In genomic region chr11:72226701-72227100, GRCh38 we compare ENCODE assay signal across 13 cellular contexts. TPM values are rescaled to one million over a fixed set of nuclear protein-coding genes. Genes with fewer than 3 reads are reported as not detected.
A peak's percentile ranks its signal among the peaks of the same experiment; 100 is the strongest.
DNase-seq lines count a peak whose midpoint lies in the region; ATAC-seq and TF ChIP-seq lines count a peak whose summit lies in the region.
"Had no signal": no experiment of that assay in that cellular context is flagged by ENCODE, and none has a peak within 500 bp of the region (broad histone marks: within the 10 kb centered on the region; RNA-seq: fewer than 3 reads in every experiment).

No MANE protein-coding gene starts in this region.

- no peaks in the 10 kb centered on the region for H3K9me3 ChIP-seq in DND-41 (ENCODE audit: insufficient read depth, low read length, severe bottlenecking)
- H3K9me3 ChIP-seq: right lobe of liver, thoracic aorta had no signal

- ATAC-seq in DND-41 (ENCODE audit: insufficient read depth, low read depth) (no peak), left cardiac atrium (no peak)
- ATAC-seq: activated CD4-positive, alpha-beta T cell treated with anti-CD3 and anti-CD28 coated beads for 36 hours; right lobe of liver had no signal

- no peak overlapping the region for H3K4me3 ChIP-seq in DND-41 (ENCODE audit: low read depth in 1 of 2, low read length in 2 of 2)
- H3K4me3 ChIP-seq: right lobe of liver, thoracic aorta had no signal

- H3K27ac ChIP-seq in DND-41 (ENCODE audit: low read length): no peak overlapping the region
- H3K27ac ChIP-seq: right lobe of liver, thoracic aorta had no signal

- no peak overlapping the region for H2AFZ ChIP-seq in DND-41 (ENCODE audit: low read depth, low read length)

- intact Hi-C loops in dendritic cell treated with granulocyte-macrophage colony-stimulating factor and Interleukin-4, amounts not matched to agents 40 ng/mL and 50 ng/mL, for 4 days (cut with micrococcal nuclease): no loop called here
- intact Hi-C loops in posterior vena cava (cut with DNase I) (loop anchor here in 1 of 2 donors (10.0 kb wide), 2 partner anchors 202 to 208 kb away; partner anchors contain the start of gene CLPB), left cardiac atrium (cut with DNase I) (no loop called here), CD14-positive monocyte (cut with micrococcal nuclease) (loop anchor here in 1 of 2 donors (5.0 to 10.0 kb wide), 2 partner anchors 44 to 122 kb away; partner anchors contain the start of genes LAMTOR1 and TOMT)

- peak overlapping the region; percentile 42 for H3K4me2 ChIP-seq in DND-41 (ENCODE audit: insufficient read depth, low read length)

- peaks cover 29% of the 10 kb centered on the region for H3K4me1 ChIP-seq in DND-41 (ENCODE audit: insufficient read depth, low read length)

- no peaks in the 10 kb centered on the region for H3K9me3 Mint-ChIP-seq in dendritic cell treated with granulocyte-macrophage colony-stimulating factor and Interleukin-4, amounts not matched to agents 40 ng/mL and 50 ng/mL, for 4 days
- H3K9me3 Mint-ChIP-seq in CD14-positive monocyte: no peaks in the 10 kb centered on the region

- no peaks in the 10 kb centered on the region for H3K27me3 ChIP-seq in DND-41 (ENCODE audit: insufficient read depth, low read length, poor library complexity)
- H3K27me3 ChIP-seq: right lobe of liver had no signal

- H4K20me1 ChIP-seq in DND-41 (ENCODE audit: insufficient read depth, low read length): peaks cover 27% of the 10 kb centered on the region

- no peak for TF ChIP-seq CTCF in DND-41 (IDR thresholded peaks at IDR 0.05; ENCODE audit: borderline replicate concordance, extremely low read depth, low read length, poor library complexity, severe bottlenecking)
- TF ChIP-seq CTCF in CD14-positive monocyte (IDR thresholded peaks at IDR 0.05): no peak

- H3K36me3 ChIP-seq in DND-41 (ENCODE audit: insufficient read depth, low read length): peaks cover 54% of the 10 kb centered on the region

- DNase-seq in DND-41 (no peak), NCI-H1092 treated with DMSO at 0.1 percent for 48 hours (lab: John Stamatoyannopoulos, UW) (peak; percentile 79), posterior vena cava (ENCODE audit: low spot score) (peak; percentile 48), left cardiac atrium (no peak), CD14-positive monocyte (ENCODE audit: low spot score) (no peak), NCI-H187 treated with DMSO at 0.1 percent for 48 hours (lab: John Stamatoyannopoulos, UW) (no peak)
- DNase-seq: activated CD4-positive, alpha-beta T cell treated with anti-CD3 and anti-CD28 coated beads for 36 hours; central memory CD4-positive, alpha-beta T cell; GOT3 had no signal

- peaks cover 79% of the 10 kb centered on the region for H3K4me1 Mint-ChIP-seq in dendritic cell treated with granulocyte-macrophage colony-stimulating factor and Interleukin-4, amounts not matched to agents 40 ng/mL and 50 ng/mL, for 4 days (ENCODE audit: low read depth)
- H3K4me1 Mint-ChIP-seq in CD14-positive monocyte: peaks cover 44% of the 10 kb centered on the region

- peaks cover 90% of the 10 kb centered on the region for H3K36me3 Mint-ChIP-seq in dendritic cell treated with granulocyte-macrophage colony-stimulating factor and Interleukin-4, amounts not matched to agents 40 ng/mL and 50 ng/mL, for 4 days (ENCODE audit: low read depth)
- H3K36me3 Mint-ChIP-seq in CD14-positive monocyte: peaks cover 46 to 57% of the 10 kb centered on the region in 2 donors

- H3K79me2 ChIP-seq in DND-41 (ENCODE audit: insufficient read depth, low read length): peaks cover 38% of the 10 kb centered on the region

- no peaks in the 10 kb centered on the region for H3K27me3 Mint-ChIP-seq in dendritic cell treated with granulocyte-macrophage colony-stimulating factor and Interleukin-4, amounts not matched to agents 40 ng/mL and 50 ng/mL, for 4 days
- peaks cover 0 to 2% (median 0%) of the 10 kb centered on the region in 3 donors for H3K27me3 Mint-ChIP-seq in CD14-positive monocyte (ENCODE audit: low read depth in 3 of 3)
- H3K27me3 Mint-ChIP-seq: activated CD4-positive, alpha-beta T cell treated with anti-CD3 and anti-CD28 coated beads for 36 hours had no signal

- no peak overlapping the region for H3K4me3 Mint-ChIP-seq in dendritic cell treated with granulocyte-macrophage colony-stimulating factor and Interleukin-4, amounts not matched to agents 40 ng/mL and 50 ng/mL, for 4 days
- no peak overlapping the region for H3K4me3 Mint-ChIP-seq in CD14-positive monocyte
- H3K4me3 Mint-ChIP-seq: activated CD4-positive, alpha-beta T cell treated with anti-CD3 and anti-CD28 coated beads for 36 hours had no signal

- H3K9ac ChIP-seq in DND-41 (ENCODE audit: low read depth, low read length): no peak overlapping the region

- H3K27ac Mint-ChIP-seq in dendritic cell treated with granulocyte-macrophage colony-stimulating factor and Interleukin-4, amounts not matched to agents 40 ng/mL and 50 ng/mL, for 4 days: peak overlapping the region; percentile 32
- H3K27ac Mint-ChIP-seq in CD14-positive monocyte: peak overlapping the region in 1 of 7 donors; percentile 46
- H3K27ac Mint-ChIP-seq: activated CD4-positive, alpha-beta T cell treated with anti-CD3 and anti-CD28 coated beads for 36 hours had no signal

RNA-seq across cellular contexts. Expression of gene INPPL1, which starts 2.1 kb away (rescaled TPM):
- total RNA-seq in posterior vena cava (100 to 1,000 TPM; 108 to 110 TPM), left cardiac atrium (10 to 100 TPM; 89.5 to 96.4 TPM)
- 10 to 100 TPM; 11.8 to 12.6 TPM for polyA plus RNA-seq in CD14-positive monocyte

RNA-seq across cellular contexts. Expression of gene FOLR2, which starts 10.1 kb away (rescaled TPM):
- total RNA-seq in posterior vena cava (10 to 100 TPM; 16.2 to 66.4 TPM), left cardiac atrium (10 to 100 TPM; 24.0 to 57.0 TPM)
- polyA plus RNA-seq in CD14-positive monocyte: 10 to 100 TPM; 62.6 to 63.8 TPM
- total RNA-seq: activated CD4-positive, alpha-beta T cell treated with anti-CD3 and anti-CD28 coated beads for 36 hours; fibroblast of lung had no signal
- polyA plus RNA-seq: fibroblast of lung had no signal

RNA-seq across cellular contexts. Expression of gene PHOX2A, which starts 17.3 kb away (rescaled TPM):
- total RNA-seq in posterior vena cava (not detected), left cardiac atrium (not detected)
- polyA plus RNA-seq in CD14-positive monocyte: not detected
- total RNA-seq: activated CD4-positive, alpha-beta T cell treated with anti-CD3 and anti-CD28 coated beads for 36 hours; fibroblast of lung; right lobe of liver; thoracic aorta had no signal
- polyA plus RNA-seq: fibroblast of lung had no signal

RNA-seq across cellular contexts. Expression of gene FOLR1, which starts 34.8 kb away (rescaled TPM):
- total RNA-seq in posterior vena cava: not detected
- not detected for total RNA-seq in left cardiac atrium
- polyA plus RNA-seq in CD14-positive monocyte: not detected
- total RNA-seq: activated CD4-positive, alpha-beta T cell treated with anti-CD3 and anti-CD28 coated beads for 36 hours; fibroblast of lung; right lobe of liver; thoracic aorta had no signal

Comparison
In these comparisons a context has a peak if more than half of its experiments do, and no peak if none do; other contexts are left out.
1. DNase-seq: peak in NCI-H1092 treated with DMSO at 0.1 percent for 48 hours (single experiment) and posterior vena cava (single experiment); none in DND-41 (single experiment), left cardiac atrium (single experiment), CD14-positive monocyte (single experiment) and NCI-H187 treated with DMSO at 0.1 percent for 48 hours (single experiment).